Comparison of ENCODE assay signal across 8 cellular contexts in genomic region chr21:36385233-36385908, GRCh38. TPM values are rescaled to one million over a fixed set of nuclear protein-coding genes. Genes with fewer than 3 reads are reported as not detected.
DNase-seq lines count a peak whose midpoint lies in the region; ATAC-seq, FAIRE-seq and TF ChIP-seq lines count a peak whose summit lies in the region.

Gene CHAF1B (plus strand): TSS chr21:36385392. CDS start chr21:36386137, 745 bp downstream.

- no peak for FAIRE-seq in GM19239 (lab: Jason Lieb, UNC)

- CTCF ChIA-PET in BJ (lab: Yijun Ruan, JAX): interaction anchor here (0.8 kb wide), 1 partner anchor 9 kb away, joined by 3 read pairs; no protein-coding TSS in a partner anchor
- CTCF ChIA-PET in activated CD4-positive, alpha-beta memory T cell treated with anti-CD3 and anti-CD28 coated beads for 36 hours (lab: Charles Lee): interaction anchor here (0.9 kb wide), 1 partner anchor 233 kb away, joined by 3 read pairs; no protein-coding TSS in a partner anchor

- H3K4me3 ChIP-seq in BJ (ENCODE audit: low read depth, low read length): peak within 1 kb of the TSS; percentile 59

- peak within 1 kb of the TSS; percentile 60 for H3K27ac Mint-ChIP-seq in activated CD4-positive, alpha-beta memory T cell treated with anti-CD3 and anti-CD28 coated beads for 36 hours

- DNase-seq in BJ (ENCODE audit: low read depth): no peak
- peak; percentile 90 for DNase-seq in GM19239 (ENCODE audit: insufficient read length, low spot score)
- peak; percentile 76 for DNase-seq in NCI-H748 (lab: John Stamatoyannopoulos, UW; ENCODE audit: unreplicated experiment)
- DNase-seq in activated CD4-positive, alpha-beta memory T cell treated with anti-CD3 and anti-CD28 coated beads for 36 hours: peak; percentile 88
- peak; percentile 92 for DNase-seq in ecto neural progenitor cell (ENCODE audit: low spot score)
- DNase-seq in lung microvascular endothelial cell (ENCODE audit: low read depth in 2 of 2): peak; percentile 75 to 88
- DNase-seq in stimulated activated CD4-positive, alpha-beta T cell treated with anti-CD3 and anti-CD28 coated beads, TNF-alpha, amount 100 ng/mL, for 1 hour (ENCODE audit: low read depth in 3 of 3, low spot score in 1 of 3): peak; percentile 46 to 82 (median 65)

- H3K36me3 Mint-ChIP-seq in activated CD4-positive, alpha-beta memory T cell treated with anti-CD3 and anti-CD28 coated beads for 36 hours: peaks cover 22% of the 10 kb centered on the region

- POLR2A ChIA-PET in BJ (lab: Charles Lee): no interaction called here
- POLR2A ChIA-PET in activated CD4-positive, alpha-beta memory T cell treated with anti-CD3 and anti-CD28 coated beads for 36 hours (lab: Charles Lee): interaction anchor here (0.5 to 1.1 kb wide), 4 partner anchors 14 to 640 kb away, joined by 3 to 4 read pairs (median 4); partner anchors contain the start of gene MORC3

- peak within 1 kb of the TSS; percentile 84 for H3K4me3 Mint-ChIP-seq in activated CD4-positive, alpha-beta memory T cell treated with anti-CD3 and anti-CD28 coated beads for 36 hours

- H3K27me3 Mint-ChIP-seq in activated CD4-positive, alpha-beta memory T cell treated with anti-CD3 and anti-CD28 coated beads for 36 hours: no peaks in the 10 kb centered on the region

- H3K27me3 ChIP-seq in BJ (ENCODE audit: control insufficient read depth, insufficient read depth, low read length): no peaks in the 10 kb centered on the region

- ATAC-seq in HG03442 (IDR thresholded peaks at IDR 0.05; ENCODE audit: unreplicated experiment): peak; percentile 82

- H3K36me3 ChIP-seq in BJ (ENCODE audit: control insufficient read depth, insufficient read depth, low read length): no peaks in the 10 kb centered on the region; the same call in 1 of the 2 replicates

- no peak for TF ChIP-seq CTCF in BJ (IDR thresholded peaks at IDR 0.05; ENCODE audit: insufficient read depth, low read depth, low read length)

- intact Hi-C loops in activated CD4-positive, alpha-beta memory T cell treated with anti-CD3 and anti-CD28 coated beads for 36 hours (cut with micrococcal nuclease): loop anchor here (1.0 to 2.0 kb wide), 2 partner anchors 65 to 229 kb away; partner anchors contain the start of genes DOP1B and MORC3

- H3K4me1 Mint-ChIP-seq in activated CD4-positive, alpha-beta memory T cell treated with anti-CD3 and anti-CD28 coated beads for 36 hours (ENCODE audit: low read depth): peaks cover 20% of the 10 kb centered on the region

- H3K9me3 Mint-ChIP-seq in activated CD4-positive, alpha-beta memory T cell treated with anti-CD3 and anti-CD28 coated beads for 36 hours: no peaks in the 10 kb centered on the region

RNA-seq across cellular contexts. Expression of gene CHAF1B, which starts in this region (rescaled TPM):
- polyA plus RNA-seq in BJ (2011; rRNA removed): 3.2 and 4.0 TPM in 2 replicates
- 2.1 and 2.7 TPM in 2 replicates for polyA minus RNA-seq in BJ (2011; rRNA and poly(A)+ RNA removed)
- 10 to 100 TPM; 28.9 to 31.2 TPM for total RNA-seq in activated CD4-positive, alpha-beta memory T cell treated with anti-CD3 and anti-CD28 coated beads for 36 hours
- 0.60 and 2.2 TPM in 2 replicates for total RNA-seq in lung microvascular endothelial cell
